In the genomic region with DNA sequence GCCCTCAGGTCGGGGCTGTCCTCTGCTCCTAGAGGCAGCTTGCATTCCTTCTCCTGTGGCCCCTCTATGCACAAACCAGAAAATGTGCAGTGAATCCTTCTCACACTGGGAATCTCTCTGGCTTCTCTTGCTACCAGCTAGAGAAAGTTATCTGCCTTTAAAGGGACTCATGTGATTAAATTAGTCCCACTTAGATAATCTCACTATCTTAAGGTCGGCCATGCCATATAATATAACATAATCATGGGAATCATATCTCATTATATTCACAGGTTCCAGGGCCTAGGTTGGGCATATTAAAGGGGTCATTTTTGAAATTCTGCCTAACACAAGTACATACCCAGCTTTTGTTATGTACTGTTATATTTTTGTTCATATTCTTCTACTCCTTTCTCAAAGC, we compare ENCODE assay signal across 3 cellular contexts.
A peak's percentile ranks its signal among the peaks of the same experiment; 100 is the strongest.
TF ChIP-seq lines count a peak whose summit lies in the region.

No MANE protein-coding gene starts in this region.

TF ChIP-seq in SK-N-SH, 30 proteins besides CTCF, POLR2A, EP300 and RAD21:
- TF ChIP-seq REST (IDR thresholded peaks at IDR 0.05; ENCODE audit: low read depth, low read length): no peak
- TF ChIP-seq GATA2 (CRISPR knock-in tag; IDR thresholded peaks at IDR 0.05): peak; percentile 57

TF ChIP-seq in SK-N-SH treated with all-trans-retinoic acid at 6 μM for 48 hours, 23 proteins besides CTCF, POLR2A, EP300 and RAD21:
- no peak for TF ChIP-seq ESRRG (CRISPR knock-in tag; IDR thresholded peaks at IDR 0.05)
- TF ChIP-seq, protein P1, sequence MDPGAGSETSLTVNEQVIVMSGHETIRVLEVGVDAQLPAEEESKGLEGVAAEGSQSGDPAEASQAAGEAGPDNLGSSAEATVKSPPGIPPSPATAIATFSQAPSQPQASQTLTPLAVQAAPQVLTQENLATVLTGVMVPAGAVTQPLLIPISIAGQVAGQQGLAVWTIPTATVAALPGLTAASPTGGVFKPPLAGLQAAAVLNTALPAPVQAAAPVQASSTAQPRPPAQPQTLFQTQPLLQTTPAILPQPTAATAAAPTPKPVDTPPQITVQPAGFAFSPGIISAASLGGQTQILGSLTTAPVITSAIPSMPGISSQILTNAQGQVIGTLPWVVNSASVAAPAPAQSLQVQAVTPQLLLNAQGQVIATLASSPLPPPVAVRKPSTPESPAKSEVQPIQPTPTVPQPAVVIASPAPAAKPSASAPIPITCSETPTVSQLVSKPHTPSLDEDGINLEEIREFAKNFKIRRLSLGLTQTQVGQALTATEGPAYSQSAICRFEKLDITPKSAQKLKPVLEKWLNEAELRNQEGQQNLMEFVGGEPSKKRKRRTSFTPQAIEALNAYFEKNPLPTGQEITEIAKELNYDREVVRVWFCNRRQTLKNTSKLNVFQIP (CRISPR knock-in tag; IDR thresholded peaks at IDR 0.05; ENCODE audit: borderline replicate concordance, low read depth): no peak
- TF ChIP-seq ARNTL (CRISPR knock-in tag; IDR thresholded peaks at IDR 0.05; ENCODE audit: borderline replicate concordance, low read depth): no peak
- TF ChIP-seq ZC3H10 (CRISPR knock-in tag; IDR thresholded peaks at IDR 0.05): no peak
- TF ChIP-seq TOX (CRISPR knock-in tag; IDR thresholded peaks at IDR 0.05; ENCODE audit: borderline replicate concordance): no peak
- TF ChIP-seq CREB5 (CRISPR knock-in tag; IDR thresholded peaks at IDR 0.05; ENCODE audit: low read depth): no peak
- TF ChIP-seq ISL1 (CRISPR knock-in tag; IDR thresholded peaks at IDR 0.05): no peak
- TF ChIP-seq, protein P2, sequence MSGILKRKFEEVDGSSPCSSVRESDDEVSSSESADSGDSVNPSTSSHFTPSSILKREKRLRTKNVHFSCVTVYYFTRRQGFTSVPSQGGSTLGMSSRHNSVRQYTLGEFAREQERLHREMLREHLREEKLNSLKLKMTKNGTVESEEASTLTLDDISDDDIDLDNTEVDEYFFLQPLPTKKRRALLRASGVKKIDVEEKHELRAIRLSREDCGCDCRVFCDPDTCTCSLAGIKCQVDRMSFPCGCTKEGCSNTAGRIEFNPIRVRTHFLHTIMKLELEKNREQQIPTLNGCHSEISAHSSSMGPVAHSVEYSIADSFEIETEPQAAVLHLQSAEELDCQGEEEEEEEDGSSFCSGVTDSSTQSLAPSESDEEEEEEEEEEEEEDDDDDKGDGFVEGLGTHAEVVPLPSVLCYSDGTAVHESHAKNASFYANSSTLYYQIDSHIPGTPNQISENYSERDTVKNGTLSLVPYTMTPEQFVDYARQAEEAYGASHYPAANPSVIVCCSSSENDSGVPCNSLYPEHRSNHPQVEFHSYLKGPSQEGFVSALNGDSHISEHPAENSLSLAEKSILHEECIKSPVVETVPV (CRISPR knock-in tag; IDR thresholded peaks at IDR 0.05): no peak
- no peak for TF ChIP-seq ZFP30 (CRISPR knock-in tag; IDR thresholded peaks at IDR 0.05)
- no peak for TF ChIP-seq TSHZ2 (CRISPR knock-in tag; IDR thresholded peaks at IDR 0.05)
- TF ChIP-seq, protein P3, sequence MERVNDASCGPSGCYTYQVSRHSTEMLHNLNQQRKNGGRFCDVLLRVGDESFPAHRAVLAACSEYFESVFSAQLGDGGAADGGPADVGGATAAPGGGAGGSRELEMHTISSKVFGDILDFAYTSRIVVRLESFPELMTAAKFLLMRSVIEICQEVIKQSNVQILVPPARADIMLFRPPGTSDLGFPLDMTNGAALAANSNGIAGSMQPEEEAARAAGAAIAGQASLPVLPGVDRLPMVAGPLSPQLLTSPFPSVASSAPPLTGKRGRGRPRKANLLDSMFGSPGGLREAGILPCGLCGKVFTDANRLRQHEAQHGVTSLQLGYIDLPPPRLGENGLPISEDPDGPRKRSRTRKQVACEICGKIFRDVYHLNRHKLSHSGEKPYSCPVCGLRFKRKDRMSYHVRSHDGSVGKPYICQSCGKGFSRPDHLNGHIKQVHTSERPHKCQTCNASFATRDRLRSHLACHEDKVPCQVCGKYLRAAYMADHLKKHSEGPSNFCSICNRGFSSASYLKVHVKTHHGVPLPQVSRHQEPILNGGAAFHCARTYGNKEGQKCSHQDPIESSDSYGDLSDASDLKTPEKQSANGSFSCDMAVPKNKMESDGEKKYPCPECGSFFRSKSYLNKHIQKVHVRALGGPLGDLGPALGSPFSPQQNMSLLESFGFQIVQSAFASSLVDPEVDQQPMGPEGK (CRISPR knock-in tag; IDR thresholded peaks at IDR 0.05; ENCODE audit: borderline replicate concordance): no peak

TF ChIP-seq in H1, 55 proteins besides CTCF, POLR2A, EP300 and RAD21:
- TF ChIP-seq CREB1 (IDR thresholded peaks at IDR 0.05): no peak
- no peak for TF ChIP-seq RFX5 (IDR thresholded peaks at IDR 0.05; ENCODE audit: borderline replicate concordance, low read depth, low read length)
- TF ChIP-seq GABPA (IDR thresholded peaks at IDR 0.05; ENCODE audit: borderline replicate concordance, insufficient read depth, low read length): no peak
- no peak for TF ChIP-seq SP2 (IDR thresholded peaks at IDR 0.05; ENCODE audit: low read length)
- no peak for TF ChIP-seq KDM1A (IDR thresholded peaks at IDR 0.05; ENCODE audit: borderline replicate concordance, low read length)
- no peak for TF ChIP-seq NRF1 (IDR thresholded peaks at IDR 0.05; ENCODE audit: low read depth, low read length)
- no peak for TF ChIP-seq SAP30 (IDR thresholded peaks at IDR 0.05; ENCODE audit: insufficient read depth, insufficient replicate concordance, low read length)
- TF ChIP-seq JUND (IDR thresholded peaks at IDR 0.05; ENCODE audit: low read length): no peak
- TF ChIP-seq SUZ12 (IDR thresholded peaks at IDR 0.05; ENCODE audit: low read length): no peak
- TF ChIP-seq, protein P4, sequence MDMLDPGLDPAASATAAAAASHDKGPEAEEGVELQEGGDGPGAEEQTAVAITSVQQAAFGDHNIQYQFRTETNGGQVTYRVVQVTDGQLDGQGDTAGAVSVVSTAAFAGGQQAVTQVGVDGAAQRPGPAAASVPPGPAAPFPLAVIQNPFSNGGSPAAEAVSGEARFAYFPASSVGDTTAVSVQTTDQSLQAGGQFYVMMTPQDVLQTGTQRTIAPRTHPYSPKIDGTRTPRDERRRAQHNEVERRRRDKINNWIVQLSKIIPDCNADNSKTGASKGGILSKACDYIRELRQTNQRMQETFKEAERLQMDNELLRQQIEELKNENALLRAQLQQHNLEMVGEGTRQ (IDR thresholded peaks at IDR 0.05; ENCODE audit: low read length): no peak
- TF ChIP-seq KDM5A (IDR thresholded peaks at IDR 0.05; ENCODE audit: low read length): no peak
- no peak for TF ChIP-seq YY1 (IDR thresholded peaks at IDR 0.05; ENCODE audit: low read depth, low read length)
